ENCODE assay signal across 10 cellular contexts in genomic region chr9:2066312-2067273, GRCh38. TPM values are rescaled to one million over a fixed set of nuclear protein-coding genes. Genes with fewer than 3 reads are reported as not detected.
DNase-seq lines count a peak whose midpoint lies in the region; ATAC-seq, FAIRE-seq and TF ChIP-seq lines count a peak whose summit lies in the region.
"Had no signal": no experiment of that assay in that cellular context is flagged by ENCODE, and none has a peak within 500 bp of the region (broad histone marks: within the 10 kb centered on the region; RNA-seq: fewer than 3 reads in every experiment).

No MANE protein-coding gene starts in this region.

- H3K4me1 Mint-ChIP-seq in Calu3 (ENCODE audit: low read depth, unreplicated experiment) = no peaks in the 10 kb centered on the region

- no peak for TF ChIP-seq CTCF in keratinocyte (optimal IDR thresholded peaks at IDR 0.05 in 1 of 3, IDR thresholded peaks at IDR 0.05 in 1 of 3, conservative IDR thresholded peaks at IDR 0.05 in 1 of 3; ENCODE audit: extremely low read depth in 1 of 3, insufficient read depth in 2 of 3, low read length in 3 of 3)
- no peak for TF ChIP-seq CTCF in Calu3 (IDR thresholded peaks at IDR 0.05; ENCODE audit: unreplicated experiment)
- no peak for TF ChIP-seq CTCF in ascending aorta (IDR thresholded peaks at IDR 0.05)

- H3K4me2 ChIP-seq in keratinocyte (ENCODE audit: control insufficient read depth, extremely low read depth, insufficient read depth, low read depth, low read length) = no peak overlapping the region

- H3K27ac ChIP-seq in keratinocyte (ENCODE audit: control insufficient read depth, insufficient read depth, low read length) = no peak overlapping the region
- no peak overlapping the region for H3K27ac ChIP-seq in ascending aorta

- no peaks in the 10 kb centered on the region for H3K9me1 ChIP-seq in keratinocyte (ENCODE audit: control insufficient read depth, extremely low read depth, insufficient read depth, low read length)

- no peaks in the 10 kb centered on the region for H3K79me2 ChIP-seq in keratinocyte (ENCODE audit: control insufficient read depth, insufficient read depth, low read length)

- H3K27ac Mint-ChIP-seq in Calu3 (ENCODE audit: unreplicated experiment) = no peak overlapping the region
- H3K27ac Mint-ChIP-seq: nephron had no signal

- CTCF ChIA-PET in Calu3 (lab: Charles Lee) = no interaction called here

- H3K9me3 Mint-ChIP-seq in Calu3 (ENCODE audit: low read depth, unreplicated experiment) = no peaks in the 10 kb centered on the region
- H3K9me3 Mint-ChIP-seq: nephron had no signal

- peak; percentile 59 for FAIRE-seq in GM19239 (lab: Jason Lieb, UNC)
- peak; percentile 49 for FAIRE-seq in keratinocyte (lab: Jason Lieb, UNC)

- H3K9ac ChIP-seq in keratinocyte (ENCODE audit: control insufficient read depth, extremely low read depth, insufficient read depth, low read length) = no peak overlapping the region

- no peak overlapping the region for H2AFZ ChIP-seq in keratinocyte (ENCODE audit: control insufficient read depth, low read length)

- dilution Hi-C loops in keratinocyte (cut with MboI; ENCODE audit: extremely low pct_ligation_motif_present, low sequenced_read_pairs) = no loop called here

- no peak overlapping the region for H3K4me3 Mint-ChIP-seq in Calu3 (ENCODE audit: low read depth, unreplicated experiment)
- H3K4me3 Mint-ChIP-seq: nephron had no signal

- H3K4me1 ChIP-seq in keratinocyte (ENCODE audit: control insufficient read depth, extremely low read depth, insufficient read depth, low read length) (no peaks in the 10 kb centered on the region), ascending aorta (no peaks in the 10 kb centered on the region)

- intact Hi-C loops in Calu3 (cut with micrococcal nuclease; ENCODE audit: unreplicated experiment) = no loop called here
- intact Hi-C loops in ascending aorta (cut with DNase I) = no loop called here

- H3K36me3 ChIP-seq in keratinocyte (ENCODE audit: control insufficient read depth in 2 of 2, extremely low read depth in 1 of 2, insufficient read depth in 2 of 2, low read length in 2 of 2) (no peaks in the 10 kb centered on the region), ascending aorta (peaks cover 36 to 69% of the 10 kb centered on the region in 2 donors)

- H3K9me3 ChIP-seq in keratinocyte (ENCODE audit: control insufficient read depth, low read depth, low read length) (no peaks in the 10 kb centered on the region), ascending aorta (no peaks in the 10 kb centered on the region)

- no peak overlapping the region for H3K4me3 ChIP-seq in keratinocyte (ENCODE audit: control insufficient read depth in 2 of 3, extremely low read depth in 1 of 3, insufficient read depth in 2 of 3, low read depth in 1 of 3, low read length in 3 of 3)
- H3K4me3 ChIP-seq in ascending aorta = no peak overlapping the region

- peaks cover 6% of the 10 kb centered on the region for H3K36me3 Mint-ChIP-seq in Calu3 (ENCODE audit: insufficient read depth, unreplicated experiment)

- no TSS peak for BruUV-seq in Calu3 (replicated peaks; lab: Mats Ljungman, UMichigan)

- H3K27me3 ChIP-seq in keratinocyte (ENCODE audit: control insufficient read depth, extremely low read depth, insufficient read depth, low read length) = no peaks in the 10 kb centered on the region
- H3K27me3 ChIP-seq in ascending aorta = no peaks in the 10 kb centered on the region

- no peak for ATAC-seq in HG02852 (IDR thresholded peaks at IDR 0.05; ENCODE audit: unreplicated experiment)

- DNase-seq in AG20443 (ENCODE audit: low spot score) (peak; percentile 65), GM19239 (ENCODE audit: insufficient read length, low spot score) (no peak), amniotic epithelial cell (ENCODE audit: low read depth) (peak; percentile 50), keratinocyte (ENCODE audit: low read depth, low spot score) (no peak), Calu3 (no peak), ascending aorta (ENCODE audit: low spot score in 2 of 2) (no peak), NCI-H2029 treated with DMSO at 0.1 percent for 48 hours (lab: John Stamatoyannopoulos, UW) (no peak)
- DNase-seq: activated gamma-delta T cell had no signal

- H4K20me1 ChIP-seq in keratinocyte (ENCODE audit: control insufficient read depth, extremely low read depth, insufficient read depth, low read length) = no peaks in the 10 kb centered on the region

- H3K27me3 Mint-ChIP-seq in Calu3 (ENCODE audit: unreplicated experiment) = no peaks in the 10 kb centered on the region

RNA-seq across cellular contexts. Expression of gene SMARCA2, which starts 51.4 kb away (rescaled TPM):
- 28.4 to 39.0 TPM (median 28.7 TPM) in 3 replicates for polyA plus RNA-seq in keratinocyte
- 91.5 TPM for polyA plus RNA-seq in keratinocyte (2011; ENCODE audit: low read depth)
- polyA plus RNA-seq in keratinocyte (2011; cell fraction: cytosol; rRNA removed) = 26.2 and 33.5 TPM in 2 replicates
- 47.3 and 51.9 TPM in 2 replicates for polyA plus RNA-seq in keratinocyte (2011; cell fraction: nucleus; rRNA removed)
- 25.7 and 27.5 TPM in 2 replicates for polyA plus RNA-seq in keratinocyte (2012; ENCODE audit: low replicate concordance)
- polyA minus RNA-seq in keratinocyte = 60.9 to 93.3 TPM (median 91.2 TPM) in 3 replicates
- polyA minus RNA-seq in keratinocyte (2011; cell fraction: cytosol; rRNA and poly(A)+ RNA removed) = 21.9 TPM
- polyA minus RNA-seq in keratinocyte (2011; cell fraction: nucleus; rRNA and poly(A)+ RNA removed) = 34.7 and 68.0 TPM in 2 replicates
- 39.3 and 47.4 TPM in 2 replicates for total RNA-seq in Calu3 (2022)
- total RNA-seq in ascending aorta = 160 TPM

Comparison
In these comparisons a context has a peak if more than half of its experiments do, and no peak if none do; other contexts are left out.
1. DNase-seq: peak in AG20443 (single experiment) and amniotic epithelial cell (single experiment); none in GM19239 (single experiment), keratinocyte (single experiment), Calu3 (single experiment), ascending aorta (0 of 2) and NCI-H2029 treated with DMSO at 0.1 percent for 48 hours (single experiment).